Comparison of ENCODE assay signal across 31 cellular contexts in the genomic region with DNA sequence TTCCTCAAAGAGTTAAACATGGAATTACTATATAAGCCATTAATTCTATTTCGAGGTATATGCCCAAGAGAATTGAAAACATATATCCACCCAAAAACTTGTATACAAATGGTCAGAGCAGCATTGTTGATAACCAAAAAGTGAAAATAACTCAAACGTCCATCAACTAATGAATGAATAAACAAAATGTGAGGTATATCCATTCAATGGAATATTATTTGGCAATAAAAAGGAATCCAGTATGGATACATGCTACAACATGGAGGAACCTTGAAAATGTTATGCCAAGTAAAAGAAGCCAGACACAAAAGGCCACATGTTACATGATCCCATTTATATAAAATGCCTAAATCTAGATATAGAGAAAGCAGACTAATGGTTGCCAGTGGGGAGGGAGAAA. TPM values are rescaled to one million over a fixed set of nuclear protein-coding genes. Genes with fewer than 3 reads are reported as not detected.
"Had no signal": no experiment of that assay in that cellular context is flagged by ENCODE, and none has a peak within 500 bp of the region (broad histone marks: within the 10 kb centered on the region; RNA-seq: fewer than 3 reads in every experiment).

No MANE protein-coding gene starts in this region.

- H3K27ac Mint-ChIP-seq: activated CD4-positive, alpha-beta memory T cell treated with anti-CD3 and anti-CD28 coated beads, Interleukin-2, amount 10 ng/mL, durations not matched to agents 7 days and 5 days; activated naive CD8-positive, alpha-beta T cell treated with anti-CD3 and anti-CD28 coated beads for 36 hours; mesothelial cell of epicardium; nephron progenitor cell; stimulated activated naive B cell treated with anti-CD40 and anti-IgM and Interleukin-4, amounts not matched to agents 10 μg/mL and 1 μg/mL and 100 μg/mL, for 72 hours had no signal

- DNase-seq: activated CD4-positive, alpha-beta memory T cell treated with anti-CD3 and anti-CD28 coated beads, Interleukin-2, amount 10 ng/mL, durations not matched to agents 7 days and 5 days; activated CD4-positive, alpha-beta T cell treated with anti-CD3 and anti-CD28 coated beads for 48 hours; activated naive CD4-positive, alpha-beta T cell; activated naive CD8-positive, alpha-beta T cell treated with anti-CD3 and anti-CD28 coated beads for 36 hours; activated T-cell treated with anti-CD3 and anti-CD28 coated beads, Interleukin-2, amount 50 U/mL, for 48 hours; adrenal gland; aorta; body of pancreas; cerebellar nuclear complex; colonic mucosa; effector CD8-positive, alpha-beta T cell; erythroblast; naive B cell; nephron progenitor cell; pancreas; psoas muscle; stimulated activated CD4-positive, alpha-beta T cell treated with anti-CD3 and anti-CD28 coated beads, Interleukin-15, amount 100 ng/mL, for 24 hours; stimulated activated CD4-positive, alpha-beta T cell treated with anti-CD3 and anti-CD28 coated beads, Interleukin-2, amount 100 ng/mL, for 24 hours; stimulated activated naive B cell treated with anti-CD40 and anti-IgM and Interleukin-4, amounts not matched to agents 10 μg/mL and 1 μg/mL and 100 μg/mL, for 72 hours; stomach; tibial artery had no signal

- H3K9me3 ChIP-seq: adrenal gland, body of pancreas, colonic mucosa, neutrophil, pancreas, psoas muscle, stomach, suprapubic skin, tibial artery had no signal

- H3K9me3 Mint-ChIP-seq: activated CD4-positive, alpha-beta memory T cell treated with anti-CD3 and anti-CD28 coated beads, Interleukin-2, amount 10 ng/mL, durations not matched to agents 7 days and 5 days; activated naive CD8-positive, alpha-beta T cell treated with anti-CD3 and anti-CD28 coated beads for 36 hours; naive B cell; stimulated activated naive B cell treated with anti-CD40 and anti-IgM and Interleukin-4, amounts not matched to agents 10 μg/mL and 1 μg/mL and 100 μg/mL, for 72 hours had no signal

- H3K4me3 ChIP-seq: adrenal gland, body of pancreas, colonic mucosa, pancreas, psoas muscle, smooth muscle cell, stomach, suprapubic skin, tibial artery had no signal

- H3K4me3 Mint-ChIP-seq: activated CD4-positive, alpha-beta memory T cell treated with anti-CD3 and anti-CD28 coated beads, Interleukin-2, amount 10 ng/mL, durations not matched to agents 7 days and 5 days; activated naive CD8-positive, alpha-beta T cell treated with anti-CD3 and anti-CD28 coated beads for 36 hours; mesothelial cell of epicardium; nephron progenitor cell; stimulated activated naive B cell treated with anti-CD40 and anti-IgM and Interleukin-4, amounts not matched to agents 10 μg/mL and 1 μg/mL and 100 μg/mL, for 72 hours had no signal

- FAIRE-seq: endometrium, pancreas had no signal

- H3K27me3 ChIP-seq: adrenal gland, body of pancreas, colonic mucosa, neutrophil, pancreas, stomach, suprapubic skin, tibial artery had no signal

- ATAC-seq: body of pancreas; pancreas; psoas muscle; stimulated activated naive B cell treated with anti-CD40 and anti-IgM and Interleukin-4, amounts not matched to agents 10 μg/mL and 1 μg/mL and 100 μg/mL, for 72 hours had no signal

- H3K27me3 Mint-ChIP-seq: activated CD4-positive, alpha-beta memory T cell treated with anti-CD3 and anti-CD28 coated beads, Interleukin-2, amount 10 ng/mL, durations not matched to agents 7 days and 5 days; activated naive CD8-positive, alpha-beta T cell treated with anti-CD3 and anti-CD28 coated beads for 36 hours; naive B cell; stimulated activated naive B cell treated with anti-CD40 and anti-IgM and Interleukin-4, amounts not matched to agents 10 μg/mL and 1 μg/mL and 100 μg/mL, for 72 hours had no signal

- H3K4me1 ChIP-seq: body of pancreas, colonic mucosa, pancreas, suprapubic skin, tibial artery had no signal

- H3K27ac ChIP-seq: adrenal gland, body of pancreas, colonic mucosa, neutrophil, pancreas, psoas muscle, suprapubic skin, tibial artery, VCaP had no signal

- H3K4me1 Mint-ChIP-seq: mesothelial cell of epicardium, nephron progenitor cell had no signal

RNA-seq across cellular contexts. Expression of gene SLC25A47, which starts 36.0 kb away (rescaled TPM):
- total RNA-seq: activated CD4-positive, alpha-beta memory T cell treated with anti-CD3 and anti-CD28 coated beads, Interleukin-2, amount 10 ng/mL, durations not matched to agents 7 days and 5 days; activated naive CD8-positive, alpha-beta T cell treated with anti-CD3 and anti-CD28 coated beads for 36 hours; aorta; body of pancreas; colonic mucosa; dermis microvascular lymphatic vessel endothelial cell; glomerular endothelial cell; mesothelial cell of epicardium; smooth muscle cell; T-helper 1 cell treated with Interleukin-12 subunit alpha and Interleukin-12 subunit beta and Interleukin-4 antibody, amounts not matched to agents 30 ng/mL and 1 ng/mL, for 36 hours; urinary bladder had no signal
